ENCODE assay signal across 12 cellular contexts in the genomic region with DNA sequence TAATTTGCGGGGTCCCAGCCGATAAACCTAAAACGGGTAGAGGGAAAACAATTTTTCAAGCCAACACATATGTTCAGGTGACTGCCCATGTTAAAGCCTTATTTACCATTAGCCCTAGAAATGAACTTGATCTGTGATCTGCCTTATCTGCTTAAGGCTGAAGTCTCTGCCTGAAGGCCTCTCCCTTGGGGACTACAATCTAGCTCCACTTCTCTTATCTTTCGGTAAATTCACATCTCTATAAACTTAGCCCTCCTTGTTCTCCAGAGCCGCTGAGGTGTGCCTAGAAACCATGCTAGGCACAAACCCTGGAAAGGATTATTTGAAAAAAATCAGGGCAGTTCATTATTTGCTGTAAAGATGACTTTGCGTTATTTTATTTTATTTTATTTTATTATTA.
"Had no signal": no experiment of that assay in that cellular context is flagged by ENCODE, and none has a peak within 500 bp of the region (broad histone marks: within the 10 kb centered on the region; RNA-seq: fewer than 3 reads in every experiment).

No MANE protein-coding gene starts in this region.

- H3K4me3 Mint-ChIP-seq: activated naive CD4-positive, alpha-beta T cell treated with anti-CD3 and anti-CD28 coated beads, Interleukin-2, amount 50 U/mL, for 24 hours; mesothelial cell of epicardium; T-helper 2 cell treated with Interferon-gamma antibody and Interleukin-4, amounts not matched to agents 5 μg/mL and 100 μg/mL, for 36 hours had no signal

- H3K27ac ChIP-seq: brain microvascular endothelial cell, parathyroid adenoma, uterus had no signal

- H3K27me3 Mint-ChIP-seq: activated naive CD4-positive, alpha-beta T cell treated with anti-CD3 and anti-CD28 coated beads, Interleukin-2, amount 50 U/mL, for 24 hours had no signal

- H3K4me1 ChIP-seq: parathyroid adenoma, uterus had no signal

- H3K4me1 Mint-ChIP-seq: mesothelial cell of epicardium had no signal

- H3K27ac Mint-ChIP-seq: activated naive CD4-positive, alpha-beta T cell treated with anti-CD3 and anti-CD28 coated beads, Interleukin-2, amount 50 U/mL, for 24 hours; activated T-helper 2 cell treated with anti-CD3 and anti-CD28 coated beads, Interferon-gamma antibody, Interleukin-2, Interleukin-4, amounts not matched to agents 10 μg/mL and 5 μg/mL and 100 μg/mL, durations not matched to agents 14 hours and 24 hours and 36 hours; mesothelial cell of epicardium; T-helper 2 cell treated with Interferon-gamma antibody and Interleukin-4, amounts not matched to agents 5 μg/mL and 100 μg/mL, for 36 hours had no signal

- ATAC-seq: activated CD4-positive, CD25-positive, alpha-beta regulatory T cell treated with anti-CD3 and anti-CD28 coated beads, Interleukin-2, amount 50 U/mL, for 24 hours; gastrocnemius medialis had no signal

- H3K4me3 ChIP-seq: gastrocnemius medialis, uterus had no signal

- H3K9ac ChIP-seq: parathyroid adenoma had no signal

- H3K79me2 ChIP-seq: parathyroid adenoma had no signal

- H3K27me3 ChIP-seq: brain microvascular endothelial cell, gastrocnemius medialis, uterus had no signal

- DNase-seq: amygdala, brain microvascular endothelial cell, gastrocnemius medialis, kidney, retina, uterus had no signal

- H3K36me3 ChIP-seq: brain microvascular endothelial cell, uterus had no signal

- H3K9me3 ChIP-seq: gastrocnemius medialis, uterus had no signal
